In genomic region chr18:666177-666576, GRCh38 we compare ENCODE assay signal across 13 cellular contexts. TPM values are rescaled to one million over a fixed set of nuclear protein-coding genes. Genes with fewer than 3 reads are reported as not detected.
DNase-seq lines count a peak whose midpoint lies in the region; ATAC-seq and TF ChIP-seq lines count a peak whose summit lies in the region.
"Had no signal": no experiment of that assay in that cellular context is flagged by ENCODE, and none has a peak within 500 bp of the region (broad histone marks: within the 10 kb centered on the region; RNA-seq: fewer than 3 reads in every experiment).

No MANE protein-coding gene starts in this region.

- H3F3A ChIP-seq in PC-3 (ENCODE audit: low read length, unreplicated experiment), result peaks cover 5% of the 10 kb centered on the region

- no peaks in the 10 kb centered on the region for H3K9me2 ChIP-seq in PC-3 (replicated peaks; ENCODE audit: low read length)

- no peak overlapping the region for H3K9ac ChIP-seq in PC-3 (ENCODE audit: low read length)

- in situ Hi-C loops in GM13977 (cut with MboI; ENCODE audit: low pct_unique_long_range_greater_than_20kb, low sequenced_read_pairs, unreplicated experiment), result no loop called here

- 0 out of 2 replicates have a peak, but pooled peaks cover 25% of the 10 kb centered on the region for H4K20me1 ChIP-seq in PC-3 (ENCODE audit: low read length)

- intact Hi-C loops in PC-3 (cut with micrococcal nuclease), result no loop called here

- DNase-seq in AG09309 (ENCODE audit: low read depth) (no peak), GM13977 (ENCODE audit: low spot score) (no peak), PC-3 (peak; percentile 15), fibroblast of pulmonary artery (ENCODE audit: low read depth) (no peak), retina (no peak), NCI-H82 (lab: John Stamatoyannopoulos, UW) (no peak)
- DNase-seq in activated CD4-positive, alpha-beta T cell treated with anti-CD3 and anti-CD28 coated beads, Interleukin-2, amount 50 U/mL, for 48 hours, result no peak
- DNase-seq: aorta; CD4-positive, alpha-beta memory T cell; islet precursor cell; stimulated activated CD4-positive, alpha-beta T cell treated with anti-CD3 and anti-CD28 coated beads, Interleukin-2, amount 100 ng/mL, for 24 hours had no signal

- no peak overlapping the region for H2AFZ ChIP-seq in PC-3 (ENCODE audit: low read length)

- H3K36me3 ChIP-seq in PC-3 (ENCODE audit: low read depth, low read length), result peaks cover 49% of the 10 kb centered on the region

- no peaks in the 10 kb centered on the region for H3K27me3 ChIP-seq in PC-3 (ENCODE audit: low read length)
- H3K27me3 ChIP-seq: neutrophil had no signal

- peak; percentile 25 for TF ChIP-seq CTCF in AG09309 (IDR thresholded peaks at IDR 0.05; ENCODE audit: control insufficient read depth, insufficient read depth, low read depth, low read length, missing control alignments)
- TF ChIP-seq CTCF in GM13977 (IDR thresholded peaks at IDR 0.05; ENCODE audit: extremely low read depth, insufficient read depth, missing control alignments), result peak; percentile 28
- peak; percentile 54 for TF ChIP-seq CTCF in PC-3 (conservative IDR thresholded peaks at IDR 0.05; ENCODE audit: low read depth, low read length)
- TF ChIP-seq CTCF in fibroblast of pulmonary artery (IDR thresholded peaks at IDR 0.05; ENCODE audit: low read length, missing control alignments), result peak; percentile 18

- ATAC-seq in PC-3, result peak; percentile 64
- no peak for ATAC-seq in HG02970 (IDR thresholded peaks at IDR 0.05; ENCODE audit: low FRiP score, unreplicated experiment)

- H3K4me3 ChIP-seq in AG09309 (ENCODE audit: control insufficient read depth, low read depth, low read length) (no peak overlapping the region), PC-3 (ENCODE audit: low read length) (no peak overlapping the region), fibroblast of pulmonary artery (replicated peaks; ENCODE audit: low read depth, low read length) (no peak overlapping the region)

- H3K4me2 ChIP-seq in PC-3 (ENCODE audit: low read length), result no peak overlapping the region

- H3K27ac ChIP-seq in PC-3 (ENCODE audit: low read length), result no peak overlapping the region
- H3K27ac ChIP-seq: neutrophil had no signal

- CTCF ChIA-PET in PC-3 (lab: Charles Lee), result interaction anchor here (1.0 kb wide), 1 partner anchor 164 kb away, joined by 4 read pairs; no protein-coding TSS in a partner anchor

- H3K79me2 ChIP-seq in PC-3 (ENCODE audit: low read length), result peaks cover 29% of the 10 kb centered on the region

- no peaks in the 10 kb centered on the region for H3K4me1 ChIP-seq in PC-3 (ENCODE audit: insufficient read depth, low read length)

- no TSS peak for BruUV-seq in PC-3 (replicated peaks; lab: Mats Ljungman, UMichigan)

- no peaks in the 10 kb centered on the region for H3K9me3 ChIP-seq in PC-3 (ENCODE audit: low read length)
- H3K9me3 ChIP-seq: neutrophil had no signal

- POLR2A ChIA-PET in PC-3 (lab: Charles Lee; ENCODE audit: unreplicated experiment), result no interaction called here

RNA-seq across cellular contexts. Expression of gene TYMS, which starts 8.7 kb away (rescaled TPM):
- total RNA-seq in PC-3 (2014; rRNA removed), result 63.2 and 69.7 TPM in 2 replicates
- total RNA-seq: CD4-positive, alpha-beta memory T cell had no signal

RNA-seq across cellular contexts. Expression of gene ENOSF1, which starts 46.3 kb away (rescaled TPM):
- total RNA-seq in PC-3 (2014; rRNA removed), result 44.2 and 61.0 TPM in 2 replicates
